In the genomic region with DNA sequence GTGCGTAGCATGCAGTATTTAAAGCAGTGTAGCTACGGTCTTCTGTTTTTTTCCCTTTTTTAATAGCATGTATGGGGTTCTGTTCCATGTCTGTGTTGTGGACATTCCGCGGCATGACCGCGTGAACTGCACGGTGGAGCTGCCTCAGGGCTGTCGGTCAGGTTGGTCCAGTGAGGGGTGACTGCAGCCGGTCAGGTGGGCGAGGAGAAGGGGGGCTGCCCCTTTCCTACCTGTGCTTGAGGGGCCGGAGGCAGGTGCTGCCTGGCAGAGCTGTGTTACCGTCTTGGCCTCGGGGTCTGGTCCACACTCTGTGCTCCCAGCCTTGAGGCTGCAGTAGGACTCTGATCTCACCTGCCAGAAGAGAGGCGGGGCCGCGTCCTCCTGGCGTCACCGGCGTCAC, we compare ENCODE assay signal across 24 cellular contexts. TPM values are rescaled to one million over a fixed set of nuclear protein-coding genes. Genes with fewer than 3 reads are reported as not detected.
A peak's percentile ranks its signal among the peaks of the same experiment; 100 is the strongest.
DNase-seq lines count a peak whose midpoint lies in the region; ATAC-seq and TF ChIP-seq lines count a peak whose summit lies in the region.
"Had no signal": no experiment of that assay in that cellular context is flagged by ENCODE, and none has a peak within 500 bp of the region (broad histone marks: within the 10 kb centered on the region; RNA-seq: fewer than 3 reads in every experiment).

No MANE protein-coding gene starts in this region.

- H3K9me3 ChIP-seq in left ventricle myocardium inferior (replicated peaks) (no peaks in the 10 kb centered on the region), Caco-2 (no peaks in the 10 kb centered on the region), neuronal stem cell (replicated peaks in 1 of 2; ENCODE audit: control insufficient read depth in 2 of 2, insufficient read depth in 1 of 2, low read depth in 1 of 2, low read length in 2 of 2) (no peaks in the 10 kb centered on the region), adrenal gland (replicated peaks in 1 of 3) (no peaks in the 10 kb centered on the region), mammary epithelial cell (replicated peaks; ENCODE audit: insufficient read depth, low read length) (no peaks in the 10 kb centered on the region)
- H3K9me3 ChIP-seq: BLaER1 treated with 17β-estradiol and CSF1 and Interleukin-3, amounts not matched to agents 10 nM and 100 nM had no signal

- H3K36me3 ChIP-seq in left ventricle myocardium inferior, result peaks cover 73% of the 10 kb centered on the region
- H3K36me3 ChIP-seq in Caco-2 (ENCODE audit: control insufficient read depth, insufficient read depth, low read length), result peaks cover 19% of the 10 kb centered on the region
- peaks cover 50 to 93% of the 10 kb centered on the region in 2 donors for H3K36me3 ChIP-seq in neuronal stem cell (replicated peaks in 1 of 2; ENCODE audit: control insufficient read depth in 2 of 2, insufficient read depth in 2 of 2, low read length in 2 of 2)
- peaks cover 0 to 77% of the 10 kb centered on the region in 2 donors for H3K36me3 ChIP-seq in adrenal gland (replicated peaks in 1 of 2)
- peaks cover 47% of the 10 kb centered on the region for H3K36me3 ChIP-seq in mammary epithelial cell (ENCODE audit: insufficient read depth, low read length)

- dilution Hi-C loops in mammary epithelial cell (cut with HindIII; ENCODE audit: low sequenced_read_pairs), result no loop called here

- H3K23ac ChIP-seq in neuronal stem cell (ENCODE audit: low read depth, low read length, poor library complexity), result peak overlapping the region; percentile 80

- H4K20me1 ChIP-seq in mammary epithelial cell (ENCODE audit: insufficient read depth, low read length), result no peaks in the 10 kb centered on the region

- H3K27me3 ChIP-seq in left ventricle myocardium inferior (ENCODE audit: low read depth) (no peaks in the 10 kb centered on the region), Caco-2 (replicated peaks; ENCODE audit: control insufficient read depth, insufficient read depth, low read length) (no peaks in the 10 kb centered on the region), neuronal stem cell (ENCODE audit: control insufficient read depth in 3 of 3, insufficient read depth in 3 of 3, low read depth in 1 of 3, low read length in 3 of 3) (no peaks in the 10 kb centered on the region), adrenal gland (no peaks in the 10 kb centered on the region), mammary epithelial cell (ENCODE audit: insufficient read depth, low read length) (no peaks in the 10 kb centered on the region)
- H3K27me3 ChIP-seq: BLaER1 treated with 17β-estradiol and CSF1 and Interleukin-3, amounts not matched to agents 10 nM and 100 nM had no signal

- no peak overlapping the region for H2BK15ac ChIP-seq in neuronal stem cell (ENCODE audit: low read length)

- no peak overlapping the region for H2BK12ac ChIP-seq in neuronal stem cell (ENCODE audit: low read length)

- BruUV-seq in Caco-2 (replicated peaks; lab: Mats Ljungman, UMichigan), result no TSS peak
- BruUV-seq in mammary epithelial cell (replicated peaks; lab: Mats Ljungman, UMichigan), result no TSS peak

- H3K27ac ChIP-seq in left ventricle myocardium inferior (replicated peaks) (peak overlapping the region; percentile 83), VCaP (peak overlapping the region; percentile 21; the same call in 1 of the 2 replicates), neuronal stem cell (replicated peaks; ENCODE audit: low read length) (no peak overlapping the region), adrenal gland (no peak overlapping the region), mammary epithelial cell (ENCODE audit: insufficient read depth, low read depth, low read length) (no peak overlapping the region)
- H3K27ac ChIP-seq: GM23248, KMS-11 had no signal

- DNase-seq in left ventricle myocardium inferior (no peak), cardiac septum (ENCODE audit: low spot score) (no peak), Caco-2 (peak in 1 of 2 experiments; percentile 46), neuronal stem cell (ENCODE audit: low spot score) (no peak), adrenal gland (no peak), mammary epithelial cell (no peak)
- DNase-seq: CD4-positive, alpha-beta T cell; DMS53; GM23248; H9; MM.1S; NCI-H2029; NCI-H446 treated with DMSO at 0.1 percent for 48 hours; NCI-H526; NCI-H82; NK-92 treated with Interleukin-12 subunit alpha and Interleukin-12 subunit beta, amount 100 ng/mL, for 24 hours; PC-3; SHP77 treated with DMSO at 0.1 percent for 48 hours had no signal

- H2AFZ ChIP-seq in neuronal stem cell (ENCODE audit: low read length) (no peak overlapping the region), mammary epithelial cell (ENCODE audit: low read depth, low read length) (no peak overlapping the region)
- H2AFZ ChIP-seq: GM23248 had no signal

- H3K4me3 ChIP-seq in left ventricle myocardium inferior (no peak overlapping the region), Caco-2 (ENCODE audit: low read depth, low read length) (no peak overlapping the region), neuronal stem cell (ENCODE audit: low read length in 2 of 2) (no peak overlapping the region), adrenal gland (no peak overlapping the region), mammary epithelial cell (replicated peaks in 1 of 3; ENCODE audit: insufficient read depth in 1 of 3, low read depth in 2 of 3, low read length in 3 of 3) (no peak overlapping the region)
- H3K4me3 ChIP-seq: BLaER1 treated with 17β-estradiol and CSF1 and Interleukin-3, amounts not matched to agents 10 nM and 100 nM; GM23248 had no signal

- POLR2A ChIA-PET in Caco-2 (lab: Charles Lee), result no interaction called here

- peak overlapping the region; percentile 40 for H3K27ac Mint-ChIP-seq in Caco-2 (ENCODE audit: unreplicated experiment)
- H3K27ac Mint-ChIP-seq: CD4-positive, alpha-beta T cell; H9 had no signal

- no peaks in the 10 kb centered on the region for H3K27me3 Mint-ChIP-seq in Caco-2 (ENCODE audit: insufficient read depth, unreplicated experiment)
- H3K27me3 Mint-ChIP-seq: CD4-positive, alpha-beta T cell had no signal

- H3K14ac ChIP-seq in neuronal stem cell (ENCODE audit: low read length), result no peak overlapping the region

- in situ Hi-C loops in mammary epithelial cell (cut with MboI; ENCODE audit: low sequenced_read_pairs in 2 of 2), result no loop called here

- no peaks in the 10 kb centered on the region for H3K9me3 Mint-ChIP-seq in Caco-2 (ENCODE audit: unreplicated experiment)
- H3K9me3 Mint-ChIP-seq: CD4-positive, alpha-beta T cell; H9 had no signal

- no peak overlapping the region for H3K4ac ChIP-seq in neuronal stem cell (ENCODE audit: low read length)

- peaks cover 57% of the 10 kb centered on the region for H3K4me1 ChIP-seq in left ventricle myocardium inferior
- H3K4me1 ChIP-seq in Caco-2, result no peaks in the 10 kb centered on the region
- H3K4me1 ChIP-seq in neuronal stem cell (ENCODE audit: control insufficient read depth in 2 of 2, insufficient read depth in 1 of 2, low read depth in 1 of 2, low read length in 2 of 2), result no peaks in the 10 kb centered on the region
- peaks cover 0 to under 1% of the 10 kb centered on the region in 2 donors for H3K4me1 ChIP-seq in adrenal gland (replicated peaks in 1 of 2)
- no peaks in the 10 kb centered on the region for H3K4me1 ChIP-seq in mammary epithelial cell (ENCODE audit: insufficient read depth, low read length)

- no peak overlapping the region for H4K91ac ChIP-seq in neuronal stem cell (ENCODE audit: low read depth, low read length, poor library complexity)

- H3K4me1 Mint-ChIP-seq in Caco-2 (ENCODE audit: low read depth, unreplicated experiment), result no peaks in the 10 kb centered on the region
- H3K4me1 Mint-ChIP-seq: H9 had no signal

- TF ChIP-seq CTCF in left ventricle myocardium inferior (IDR thresholded peaks at IDR 0.05; ENCODE audit: borderline replicate concordance), result no peak
- TF ChIP-seq CTCF in Caco-2 (IDR thresholded peaks at IDR 0.05; ENCODE audit: insufficient read depth in 1 of 2, low read depth in 1 of 2, low read length in 1 of 2, severe bottlenecking in 1 of 2, unreplicated experiment in 1 of 2), result no peak
- no peak for TF ChIP-seq CTCF in VCaP (conservative IDR thresholded peaks at IDR 0.05)
- no peak for TF ChIP-seq CTCF in adrenal gland (IDR thresholded peaks at IDR 0.05)
- no peak for TF ChIP-seq CTCF in mammary epithelial cell (conservative IDR thresholded peaks at IDR 0.05 in 1 of 2, IDR thresholded peaks at IDR 0.05 in 1 of 2; ENCODE audit: extremely low read depth in 1 of 2, insufficient read depth in 1 of 2, low read depth in 1 of 2, low read length in 2 of 2)

- no peak overlapping the region for H2BK5ac ChIP-seq in neuronal stem cell (ENCODE audit: low read length)

- CTCF ChIA-PET in Caco-2 (lab: Charles Lee), result no interaction called here
- CTCF ChIA-PET in mammary epithelial cell (lab: Charles Lee; ENCODE audit: low non-redundant PET), result no interaction called here

- H3K79me1 ChIP-seq in neuronal stem cell (ENCODE audit: low read depth, low read length), result no peaks in the 10 kb centered on the region

- H2BK120ac ChIP-seq in neuronal stem cell (ENCODE audit: low read depth, low read length), result no peak overlapping the region

- no CpG with 5 or more reads among the region's 19 CpGs for WGBS in neuronal stem cell (ENCODE audit: extremely low coverage in 2 of 2, insufficient read length in 2 of 2, insufficient replicate concordance in 1 of 2), 2 donors
- WGBS in adrenal gland, 4 donors, result 93 to 97% (median 95%) methylated on average over 13 to 19 of the region's 19 CpGs
- 80% methylated on average over 8 of the region's 19 CpGs for WGBS in mammary epithelial cell (ENCODE audit: low coverage, missing lambda C conversion rate)

- H3K79me2 ChIP-seq in mammary epithelial cell (ENCODE audit: insufficient read depth, low read length), result peaks cover 87% of the 10 kb centered on the region

- H3K36me3 Mint-ChIP-seq in Caco-2 (ENCODE audit: insufficient read depth, unreplicated experiment), result peaks cover 99% of the 10 kb centered on the region

- H3K9ac ChIP-seq in neuronal stem cell (ENCODE audit: low read depth, low read length, poor library complexity) (peak overlapping the region; percentile 83), mammary epithelial cell (ENCODE audit: insufficient read depth, low read length) (no peak overlapping the region)
- H3K9ac ChIP-seq: GM23248, KMS-11 had no signal

- no peak overlapping the region for H3K18ac ChIP-seq in neuronal stem cell (ENCODE audit: low read length)

- intact Hi-C loops in left ventricle myocardium inferior (cut with micrococcal nuclease), result no loop called here
- intact Hi-C loops in cardiac septum (cut with DNase I), result no loop called here
- intact Hi-C loops in Caco-2 (cut with micrococcal nuclease; ENCODE audit: unreplicated experiment), result no loop called here
- intact Hi-C loops in adrenal gland (cut with DNase I), result no loop called here
- intact Hi-C loops in mammary epithelial cell (cut with micrococcal nuclease), result no loop called here

- H3K4me2 ChIP-seq in neuronal stem cell (ENCODE audit: insufficient read depth, low read length, poor library complexity, severe bottlenecking), result no peak overlapping the region
- no peak overlapping the region for H3K4me2 ChIP-seq in mammary epithelial cell (ENCODE audit: insufficient read depth, low read depth, low read length)
- H3K4me2 ChIP-seq: KMS-11 had no signal

- H2AK5ac ChIP-seq in neuronal stem cell (ENCODE audit: low read depth, low read length), result no peak overlapping the region

- ATAC-seq in GM21529 (IDR thresholded peaks at IDR 0.05; ENCODE audit: unreplicated experiment), result no peak
- ATAC-seq: PC-3 had no signal

- no peak overlapping the region for H3K4me3 Mint-ChIP-seq in Caco-2 (ENCODE audit: unreplicated experiment)
- H3K4me3 Mint-ChIP-seq: CD4-positive, alpha-beta T cell; H9 had no signal

- peak overlapping the region; percentile 30 for H4K8ac ChIP-seq in neuronal stem cell (ENCODE audit: low read depth, low read length)

- no peak for TF ChIP-seq POLR2A in adrenal gland (IDR thresholded peaks at IDR 0.05)

RNA-seq across cellular contexts. Expression of a gene that starts 24.5 kb away (rescaled TPM):
- total RNA-seq in left ventricle myocardium inferior (41.0 TPM), cardiac septum (43.2 TPM), Caco-2 (2022) (101 and 113 TPM in 2 replicates), adrenal gland (10 to 100 TPM; 14.9 to 56.8 (median 37.2) TPM), mammary epithelial cell (10 to 100 TPM; 28.5 to 34.3 TPM)
- polyA plus RNA-seq in neuronal stem cell (2013, experiment 1 of 2), result 17.0 TPM
- polyA plus RNA-seq in neuronal stem cell (2013, experiment 2 of 2), result 15.6 TPM
- polyA plus RNA-seq in adrenal gland (100 to 1,000 TPM in 1 of 3 donors, 10 to 100 TPM in 2; 12.1 to 101 (median 91.3) TPM), mammary epithelial cell (37.0 TPM)
- polyA minus RNA-seq in mammary epithelial cell, result 17.7 TPM

RNA-seq across cellular contexts. Expression of a gene that starts 36.8 kb away (rescaled TPM):
- total RNA-seq in left ventricle myocardium inferior (42.8 TPM), cardiac septum (36.1 TPM), Caco-2 (2022) (117 and 124 TPM in 2 replicates), adrenal gland (10 to 100 TPM; 53.8 to 78.0 (median 64.8) TPM), mammary epithelial cell (10 to 100 TPM; 77.0 to 78.7 TPM)
- 17.2 TPM for polyA plus RNA-seq in neuronal stem cell (2013, experiment 1 of 2)
- polyA plus RNA-seq in neuronal stem cell (2013, experiment 2 of 2), result 16.8 TPM
- polyA plus RNA-seq in adrenal gland (10 to 100 TPM; 26.5 to 31.7 (median 29.7) TPM), mammary epithelial cell (54.8 TPM)
- polyA minus RNA-seq in mammary epithelial cell, result 106 TPM

RNA-seq across cellular contexts. Expression of a gene that starts 38.0 kb away (rescaled TPM):
- total RNA-seq in left ventricle myocardium inferior (12.6 TPM), cardiac septum (12.8 TPM), Caco-2 (2022) (40.0 and 47.9 TPM in 2 replicates), adrenal gland (10 to 100 TPM in 6 of 8 donors, 1 to 10 TPM in 2; 8.5 to 24.7 (median 13.9) TPM), mammary epithelial cell (10 to 100 TPM in 1 of 2 donors, 1 to 10 TPM in 1; 9.2 to 17.2 TPM)
- 7.8 TPM for polyA plus RNA-seq in neuronal stem cell (2013, experiment 1 of 2)
- polyA plus RNA-seq in neuronal stem cell (2013, experiment 2 of 2), result 7.3 TPM
- polyA plus RNA-seq in adrenal gland (10 to 100 TPM in 2 of 3 donors, 1 to 10 TPM in 1; 3.5 to 39.4 (median 12.1) TPM), mammary epithelial cell (3.2 TPM)
- 3.9 TPM for polyA minus RNA-seq in mammary epithelial cell

RNA-seq across cellular contexts. Expression of a gene that starts 47.7 kb away (rescaled TPM):
- total RNA-seq in left ventricle myocardium inferior (5.6 TPM), cardiac septum (4.0 TPM), Caco-2 (2022) (13.4 and 13.6 TPM in 2 replicates), adrenal gland (1 to 10 TPM; 1.1 to 8.8 (median 4.6) TPM), mammary epithelial cell (1 to 10 TPM; 1.5 to 3.5 TPM)
- polyA plus RNA-seq in neuronal stem cell (2013, experiment 1 of 2), result 6.5 TPM
- 5.8 TPM for polyA plus RNA-seq in neuronal stem cell (2013, experiment 2 of 2)
- polyA plus RNA-seq in adrenal gland (1 to 10 TPM; 1.7 to 8.4 (median 4.4) TPM), mammary epithelial cell (0.83 TPM)
- polyA minus RNA-seq in mammary epithelial cell, result 0.67 TPM
- total RNA-seq: A172, G401 had no signal

RNA-seq across cellular contexts. Expression of a gene that starts 49.2 kb away (rescaled TPM):
- total RNA-seq in left ventricle myocardium inferior, result 46.8 TPM
- total RNA-seq in cardiac septum, result 47.5 TPM
- 176 and 181 TPM in 2 replicates for total RNA-seq in Caco-2 (2022)
- 50.0 TPM for polyA plus RNA-seq in neuronal stem cell (2013, experiment 1 of 2)
- 49.3 TPM for polyA plus RNA-seq in neuronal stem cell (2013, experiment 2 of 2)
- 10 to 100 TPM; 51.6 to 73.9 (median 58.4) TPM for total RNA-seq in adrenal gland
- 10 to 100 TPM; 48.3 to 49.8 (median 49.1) TPM for polyA plus RNA-seq in adrenal gland
- 10 to 100 TPM; 33.5 to 56.9 TPM for total RNA-seq in mammary epithelial cell
- 34.0 TPM for polyA plus RNA-seq in mammary epithelial cell
- 81.7 TPM for polyA minus RNA-seq in mammary epithelial cell

Comparison
In these comparisons a context has a peak if more than half of its experiments do, and no peak if none do; other contexts are left out.
1. H3K27ac ChIP-seq: peak in left ventricle myocardium inferior (single experiment) and VCaP (single experiment); none in neuronal stem cell (single experiment), adrenal gland (0 of 5) and mammary epithelial cell (single experiment).